19 cellular contexts compared by ENCODE assay signal in genomic region chr1:212305342-212305741, GRCh38.
"Had no signal": no experiment of that assay in that cellular context is flagged by ENCODE, and none has a peak within 500 bp of the region (broad histone marks: within the 10 kb centered on the region; RNA-seq: fewer than 3 reads in every experiment).

No MANE protein-coding gene starts in this region.

- H3K27ac ChIP-seq: foreskin keratinocyte, ovary, prostate gland had no signal

- ATAC-seq: activated CD4-positive, alpha-beta T cell treated with anti-CD3 and anti-CD28 coated beads for 36 hours; activated T-cell treated with anti-CD3 and anti-CD28 coated beads, Interleukin-2, amount 50 U/mL, for 4 hours; foreskin keratinocyte had no signal

- DNase-seq: activated B cell treated with CpG ODN at 0.5 μM for 24 hours; activated CD4-positive, alpha-beta T cell treated with anti-CD3 and anti-CD28 coated beads for 36 hours; activated CD4-positive, alpha-beta T cell treated with anti-CD3 and anti-CD28 coated beads, Interleukin-2, amount 50 U/mL, for 4 hours; activated CD8-positive, alpha-beta memory T cell treated with anti-CD3 and anti-CD28 coated beads, Interleukin-2, amount 50 U/mL, for 48 hours; activated effector memory CD4-positive, alpha-beta T cell treated with Interleukin-2 at 50 U/mL for 16 hours; activated naive CD4-positive, alpha-beta T cell treated with anti-CD3 and anti-CD28 coated beads for 36 hours; activated naive CD8-positive, alpha-beta T cell treated with anti-CD3 and anti-CD28 coated beads, Interleukin-2, amount 10 ng/mL, durations not matched to agents 7 days and 5 days; activated T-cell treated with anti-CD3 and anti-CD28 coated beads, Interleukin-2, amount 50 U/mL, for 4 hours; amniotic stem cell; cerebellar nuclear complex; foreskin keratinocyte; hippocampal formation; naive B cell; ovary; stimulated activated CD4-positive, alpha-beta T cell treated with anti-CD3 and anti-CD28 coated beads, Interleukin-4, amount 100 ng/mL, for 24 hours; stimulated activated naive CD4-positive, alpha-beta T cell treated with Interleukin-2 at 50 U/mL for 16 hours; T1000 had no signal

- H3K27me3 ChIP-seq: foreskin keratinocyte, ovary had no signal

- H3K27me3 Mint-ChIP-seq: activated B cell treated with CpG ODN at 0.5 μM for 24 hours; activated CD4-positive, alpha-beta T cell treated with anti-CD3 and anti-CD28 coated beads for 36 hours; activated naive CD8-positive, alpha-beta T cell treated with anti-CD3 and anti-CD28 coated beads, Interleukin-2, amount 10 ng/mL, durations not matched to agents 7 days and 5 days; naive B cell had no signal

- H3K4me3 ChIP-seq: coronary artery, ovary, prostate gland had no signal

- H3K9me3 Mint-ChIP-seq: activated B cell treated with CpG ODN at 0.5 μM for 24 hours had no signal

- H3K9me3 ChIP-seq: ovary, prostate gland had no signal

- H3K36me3 ChIP-seq: ovary, prostate gland had no signal

- H3K4me3 Mint-ChIP-seq: activated B cell treated with CpG ODN at 0.5 μM for 24 hours; activated CD4-positive, alpha-beta T cell treated with anti-CD3 and anti-CD28 coated beads for 36 hours; activated naive CD4-positive, alpha-beta T cell treated with anti-CD3 and anti-CD28 coated beads for 36 hours; activated naive CD8-positive, alpha-beta T cell treated with anti-CD3 and anti-CD28 coated beads, Interleukin-2, amount 10 ng/mL, durations not matched to agents 7 days and 5 days; activated T-cell treated with anti-CD3 and anti-CD28 coated beads, Interleukin-2, amount 50 U/mL, for 4 hours had no signal

- H3K27ac Mint-ChIP-seq: activated B cell treated with CpG ODN at 0.5 μM for 24 hours; activated CD4-positive, alpha-beta T cell treated with anti-CD3 and anti-CD28 coated beads for 36 hours; activated naive CD4-positive, alpha-beta T cell treated with anti-CD3 and anti-CD28 coated beads for 36 hours; activated naive CD8-positive, alpha-beta T cell treated with anti-CD3 and anti-CD28 coated beads, Interleukin-2, amount 10 ng/mL, durations not matched to agents 7 days and 5 days had no signal

- H3K4me1 ChIP-seq: foreskin keratinocyte, prostate gland had no signal
